In the genomic region with DNA sequence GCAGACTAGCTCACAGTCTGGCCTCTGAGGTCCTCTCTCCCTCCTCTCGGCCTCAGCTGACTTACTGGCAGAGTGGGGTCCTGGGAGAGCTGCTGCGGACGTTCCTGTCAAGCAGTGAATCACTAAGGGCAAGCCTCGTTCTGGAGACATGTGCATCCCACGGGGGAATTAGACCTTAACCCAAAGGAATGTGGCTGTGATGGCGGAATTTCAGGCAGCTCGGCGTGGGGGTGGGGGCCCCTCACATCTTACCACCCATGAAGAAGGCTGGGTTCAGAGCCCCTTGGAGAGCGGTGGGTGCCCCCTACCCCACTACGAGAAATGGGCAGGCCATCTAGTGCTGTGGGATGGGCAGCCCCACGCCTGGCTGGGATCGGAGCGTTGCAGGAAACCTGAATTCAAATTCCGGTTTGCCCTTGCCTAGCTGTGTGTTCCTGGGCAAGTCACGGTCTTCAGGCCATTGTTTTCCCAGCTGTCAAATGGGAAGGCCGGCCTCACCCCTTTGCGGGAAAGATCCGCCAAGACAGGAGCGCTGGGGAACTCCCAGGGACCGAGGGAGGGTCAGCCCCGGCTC, we compare ENCODE assay signal across 8 cellular contexts. TPM values are rescaled to one million over a fixed set of nuclear protein-coding genes. Genes with fewer than 3 reads are reported as not detected.
DNase-seq lines count a peak whose midpoint lies in the region; ATAC-seq and TF ChIP-seq lines count a peak whose summit lies in the region.

No MANE protein-coding gene starts in this region.

- H3K4me2 ChIP-seq in OCI-LY3 (ENCODE audit: low read length) (peak overlapping the region; percentile 92), neural cell (ENCODE audit: low read length) (no peak overlapping the region)

- H3K4me1 ChIP-seq in OCI-LY3 (ENCODE audit: low read length): peaks cover 85% of the 10 kb centered on the region
- peaks cover 42 to 64% (median 55%) of the 10 kb centered on the region in 4 donors for H3K4me1 ChIP-seq in esophagus muscularis mucosa

- H4K20me1 ChIP-seq in OCI-LY3 (ENCODE audit: insufficient read depth, low read length) (peaks cover 6% of the 10 kb centered on the region; the same call in 1 of the 2 replicates), neural cell (ENCODE audit: insufficient read depth) (no peaks in the 10 kb centered on the region)

- peak overlapping the region; percentile 81 for H3K9ac ChIP-seq in OCI-LY3 (ENCODE audit: low read length)
- peak overlapping the region; percentile 23 for H3K9ac ChIP-seq in neural cell (ENCODE audit: low read length)

- H3K27ac ChIP-seq in OCI-LY3 (ENCODE audit: low read length) (peak overlapping the region; percentile 86), esophagus muscularis mucosa (replicated peaks in 1 of 4) (peak overlapping the region; percentile 62 to 83 (median 79)), neural cell (ENCODE audit: low read length) (no peak overlapping the region)

- peak overlapping the region; percentile 73 to 83 for H3K4me3 Mint-ChIP-seq in CD14-positive monocyte

- in situ Hi-C loops in GM13976 (cut with MboI; ENCODE audit: low sequenced_read_pairs, unreplicated experiment): no loop called here

- peaks cover 4 to 31% of the 10 kb centered on the region in 2 donors for H3K36me3 Mint-ChIP-seq in CD14-positive monocyte

- H2AFZ ChIP-seq in OCI-LY3 (ENCODE audit: low read depth, low read length) (no peak overlapping the region), neural cell (ENCODE audit: low read depth, low read length) (no peak overlapping the region)

- H3K9me3 ChIP-seq in OCI-LY3 (ENCODE audit: insufficient read depth, low read length): no peaks in the 10 kb centered on the region
- H3K9me3 ChIP-seq in esophagus muscularis mucosa: no peaks in the 10 kb centered on the region
- H3K9me3 ChIP-seq in neural cell (ENCODE audit: low read length): no peaks in the 10 kb centered on the region

- no peak for TF ChIP-seq POLR2A in esophagus muscularis mucosa (IDR thresholded peaks at IDR 0.05; ENCODE audit: low read depth)

- peaks cover 40% of the 10 kb centered on the region for H3K36me3 ChIP-seq in OCI-LY3 (replicated peaks; ENCODE audit: low read depth, low read length)
- peaks cover 0 to 7% (median 0%) of the 10 kb centered on the region in 4 donors for H3K36me3 ChIP-seq in esophagus muscularis mucosa
- H3K36me3 ChIP-seq in neural cell (ENCODE audit: insufficient read depth, low read length): no peaks in the 10 kb centered on the region

- intact Hi-C loops in CD14-positive monocyte (cut with micrococcal nuclease): loop anchor here (2.0 to 5.0 kb wide), 2 partner anchors 38 to 41 kb away; no protein-coding TSS in a partner anchor
- intact Hi-C loops in esophagus muscularis mucosa (cut with DNase I): loop anchor here (10.0 kb wide), 1 partner anchor 65 kb away; no protein-coding TSS in a partner anchor

- TF ChIP-seq EP300 in esophagus muscularis mucosa (IDR thresholded peaks at IDR 0.05) (no peak), neural cell (conservative IDR thresholded peaks at IDR 0.05; ENCODE audit: poor library complexity, severe bottlenecking) (no peak)

- DNase-seq in CD14-positive monocyte (ENCODE audit: low spot score): peak; percentile 44
- DNase-seq in esophagus muscularis mucosa (ENCODE audit: extremely low spot score): no peak
- DNase-seq in GM13976 (ENCODE audit: low spot score): no peak
- DNase-seq in MV-4-11 (lab: John Stamatoyannopoulos, UW): no peak
- DNase-seq in COR-L47 (lab: John Stamatoyannopoulos, UW): no peak

- TF ChIP-seq RAD21 in neural cell (conservative IDR thresholded peaks at IDR 0.05): no peak

- H3K9me3 Mint-ChIP-seq in CD14-positive monocyte: peaks cover 0 to 11% (median 3%) of the 10 kb centered on the region in 7 donors

- peaks cover 38% of the 10 kb centered on the region for H3K4me1 Mint-ChIP-seq in CD14-positive monocyte

- TF ChIP-seq CTCF in CD14-positive monocyte (IDR thresholded peaks at IDR 0.05): no peak
- TF ChIP-seq CTCF in OCI-LY3 (IDR thresholded peaks at IDR 0.05; ENCODE audit: low read depth, low read length): no peak
- TF ChIP-seq CTCF in esophagus muscularis mucosa (IDR thresholded peaks at IDR 0.05): no peak
- TF ChIP-seq CTCF in neural cell (IDR thresholded peaks at IDR 0.05; ENCODE audit: poor library complexity, severe bottlenecking): no peak
- TF ChIP-seq CTCF in GM13976 (IDR thresholded peaks at IDR 0.05; ENCODE audit: borderline replicate concordance, control extremely low read depth, extremely low read depth, insufficient read depth, missing control alignments): no peak

- peaks cover 44 to 77% (median 53%) of the 10 kb centered on the region in 3 donors for H3K27me3 Mint-ChIP-seq in CD14-positive monocyte (ENCODE audit: low read depth in 3 of 3)

- peak overlapping the region in 6 of 7 donors; percentile 24 to 78 (median 60) for H3K27ac Mint-ChIP-seq in CD14-positive monocyte

- no peak for ATAC-seq in HG03175 (IDR thresholded peaks at IDR 0.05; ENCODE audit: unreplicated experiment)

- H3F3A ChIP-seq in neural cell (ENCODE audit: insufficient read depth, low read length, poor library complexity, severe bottlenecking): no peaks in the 10 kb centered on the region

- H3K79me2 ChIP-seq in OCI-LY3 (ENCODE audit: low read length) (peaks cover 50% of the 10 kb centered on the region), neural cell (replicated peaks; ENCODE audit: insufficient read depth, low read length) (no peaks in the 10 kb centered on the region)

- no peaks in the 10 kb centered on the region for H3K9me2 ChIP-seq in neural cell (ENCODE audit: insufficient read depth, low read length)

- 19% methylated on average over 20 of the region's 21 CpGs for WGBS in esophagus muscularis mucosa

- peak overlapping the region; percentile 78 for H3K4me3 ChIP-seq in OCI-LY3 (ENCODE audit: low read length)
- peak overlapping the region; percentile 59 to 74 (median 64) for H3K4me3 ChIP-seq in esophagus muscularis mucosa
- peak overlapping the region; percentile 68 for H3K4me3 ChIP-seq in neural cell (ENCODE audit: low read length)

- H3K27me3 ChIP-seq in OCI-LY3 (ENCODE audit: low read depth, low read length) (no peaks in the 10 kb centered on the region), esophagus muscularis mucosa (peaks cover 0 to 30% (median 4%) of the 10 kb centered on the region in 4 donors), neural cell (ENCODE audit: insufficient read depth, low read depth, low read length) (peaks cover 25% of the 10 kb centered on the region)

TF ChIP-seq in neural cell, 6 proteins besides CTCF, POLR2A, EP300 and RAD21:
- TF ChIP-seq SMC3 (conservative IDR thresholded peaks at IDR 0.05; ENCODE audit: poor library complexity) (no peak), REST (IDR thresholded peaks at IDR 0.05; ENCODE audit: borderline replicate concordance) (no peak), EZH2 (IDR thresholded peaks at IDR 0.05; ENCODE audit: borderline replicate concordance, insufficient read depth, low read length, poor library complexity, severe bottlenecking) (no peak), POLR2AphosphoS5 (IDR thresholded peaks at IDR 0.05) (no peak)

RNA-seq across cellular contexts. Expression of gene LRRC32, which starts 0.6 kb away (rescaled TPM):
- not detected for polyA plus RNA-seq in CD14-positive monocyte
- 10 to 100 TPM; 19.1 to 87.5 (median 45.3) TPM for total RNA-seq in esophagus muscularis mucosa
- polyA plus RNA-seq in neural cell: not detected in 2 replicates
- polyA minus RNA-seq in neural cell: not detected in 2 replicates
